Comparison of ENCODE assay signal across 14 cellular contexts in the genomic region with DNA sequence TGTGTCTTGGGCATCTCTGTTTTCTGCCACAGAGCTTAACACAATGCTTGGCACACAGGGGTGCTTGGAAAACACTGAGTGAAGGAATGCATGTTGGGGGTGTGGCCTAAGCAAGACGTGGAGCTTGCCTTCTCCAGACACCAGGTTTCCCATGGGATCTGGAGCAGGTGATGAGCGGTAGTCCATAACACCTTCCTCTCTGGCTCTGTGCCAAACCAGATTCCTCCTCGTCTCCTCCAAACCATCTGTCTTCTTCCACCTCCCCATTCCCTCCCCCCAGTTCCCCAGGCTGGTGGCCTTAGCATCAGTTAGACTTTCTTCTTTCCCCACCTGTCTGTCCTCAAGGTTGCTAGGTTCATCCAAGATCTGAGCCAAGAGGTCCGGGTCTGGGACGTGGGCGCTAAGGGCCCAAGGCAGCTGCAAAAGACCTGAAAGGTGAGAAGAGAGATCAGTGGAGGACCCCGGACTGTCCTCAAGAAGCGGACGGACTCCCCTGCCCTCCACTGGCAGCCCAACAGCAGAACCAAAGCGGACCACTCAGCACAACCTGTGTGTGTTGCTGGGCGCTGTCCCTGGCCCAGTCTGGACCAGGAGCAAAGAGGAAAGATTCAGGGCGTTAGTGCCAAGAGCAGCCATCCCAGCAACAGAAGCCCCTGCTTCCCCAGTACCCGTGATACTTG. TPM values are rescaled to one million over a fixed set of nuclear protein-coding genes. Genes with fewer than 3 reads are reported as not detected.
DNase-seq lines count a peak whose midpoint lies in the region; ATAC-seq, FAIRE-seq and TF ChIP-seq lines count a peak whose summit lies in the region.
"Had no signal": no experiment of that assay in that cellular context is flagged by ENCODE, and none has a peak within 500 bp of the region (broad histone marks: within the 10 kb centered on the region; RNA-seq: fewer than 3 reads in every experiment).

No MANE protein-coding gene starts in this region.

- H3K9me3 ChIP-seq in HUES6 (ENCODE audit: control insufficient read depth, insufficient read depth, low read depth, low read length) (no peaks in the 10 kb centered on the region), astrocyte (ENCODE audit: insufficient read depth, low read depth, low read length) (no peaks in the 10 kb centered on the region), esophagus muscularis mucosa (no peaks in the 10 kb centered on the region)

- H3K27ac Mint-ChIP-seq in astrocyte (ENCODE audit: unreplicated experiment) (no peak overlapping the region), natural killer cell (peak overlapping the region; percentile 15 to 77)

- ATAC-seq in natural killer cell (no peak), HG03095 (IDR thresholded peaks at IDR 0.05; ENCODE audit: unreplicated experiment) (no peak), GM18858 (IDR thresholded peaks at IDR 0.05; ENCODE audit: unreplicated experiment) (no peak)

- H4K20me1 ChIP-seq in astrocyte (ENCODE audit: insufficient read depth, low read length), result peaks cover 23% of the 10 kb centered on the region

- H3K4me1 ChIP-seq in HUES6 (ENCODE audit: control insufficient read depth, insufficient read depth, low read length) (peaks cover 51% of the 10 kb centered on the region), astrocyte (ENCODE audit: insufficient read depth, low read length) (peaks cover 26% of the 10 kb centered on the region), esophagus muscularis mucosa (peaks cover 31 to 46% (median 43%) of the 10 kb centered on the region in 4 donors)

- intact Hi-C loops in natural killer cell (cut with micrococcal nuclease), result no loop called here
- intact Hi-C loops in esophagus muscularis mucosa (cut with DNase I), result loop anchor here (2.0 kb wide), 1 partner anchor 49 kb away; no protein-coding TSS in a partner anchor

- peaks cover 19% of the 10 kb centered on the region for H3K4me1 Mint-ChIP-seq in astrocyte (ENCODE audit: low read depth, unreplicated experiment)
- peaks cover 29 to 60% of the 10 kb centered on the region in 2 donors for H3K4me1 Mint-ChIP-seq in natural killer cell

- H3K9ac ChIP-seq in HUES6 (ENCODE audit: low read length) (peak overlapping the region; percentile 73), astrocyte (ENCODE audit: low read length) (no peak overlapping the region)

- peak overlapping the region; percentile 92 for H2AFZ ChIP-seq in astrocyte (ENCODE audit: low read depth, low read length)

- H3K4me3 ChIP-seq in HUES6 (ENCODE audit: low read depth, low read length) (peak overlapping the region; percentile 84), astrocyte (ENCODE audit: insufficient read depth, low read depth, low read length) (no peak overlapping the region), esophagus muscularis mucosa (no peak overlapping the region)

- FAIRE-seq in astrocyte (lab: Jason Lieb, UNC), result no peak
- FAIRE-seq: A204.1, endometrium, G401.6 had no signal

- no peak for TF ChIP-seq EP300 in esophagus muscularis mucosa (IDR thresholded peaks at IDR 0.05)

- H3K4me3 Mint-ChIP-seq in astrocyte (ENCODE audit: unreplicated experiment) (peak overlapping the region; percentile 91), natural killer cell (peak overlapping the region; percentile 74)

- H3K27me3 ChIP-seq in HUES6 (ENCODE audit: control insufficient read depth, insufficient read depth, low read length), result peaks cover 12% of the 10 kb centered on the region
- peaks cover 19% of the 10 kb centered on the region for H3K27me3 ChIP-seq in astrocyte (ENCODE audit: insufficient read depth, low read length)
- H3K27me3 ChIP-seq in esophagus muscularis mucosa, result no peaks in the 10 kb centered on the region

- H3K27ac ChIP-seq in HUES6 (ENCODE audit: low read depth, low read length), result no peak overlapping the region
- no peak overlapping the region for H3K27ac ChIP-seq in astrocyte (ENCODE audit: low read depth, low read length)
- no peak overlapping the region for H3K27ac ChIP-seq in esophagus muscularis mucosa (replicated peaks in 1 of 4)

- no peak for TF ChIP-seq POLR2A in esophagus muscularis mucosa (IDR thresholded peaks at IDR 0.05; ENCODE audit: low read depth)

- DNase-seq in NCI-H2029 treated with DMSO at 0.1 percent for 48 hours (lab: John Stamatoyannopoulos, UW) (peak; percentile 31), NCI-H2029 (lab: John Stamatoyannopoulos, UW) (no peak), astrocyte (ENCODE audit: low read depth) (no peak), natural killer cell (no peak), esophagus muscularis mucosa (ENCODE audit: extremely low spot score) (no peak)
- DNase-seq: HCEC 1CT, OCI-M1 had no signal

- peaks cover 26% of the 10 kb centered on the region for H3K27me3 Mint-ChIP-seq in astrocyte (ENCODE audit: low read depth, unreplicated experiment)
- H3K27me3 Mint-ChIP-seq in natural killer cell (ENCODE audit: low read depth in 2 of 2), result peaks cover 37 to 38% of the 10 kb centered on the region in 2 donors

- peaks cover 13% of the 10 kb centered on the region for H3K79me2 ChIP-seq in astrocyte (ENCODE audit: insufficient read depth, low read length)

- H3K9me3 Mint-ChIP-seq in astrocyte (ENCODE audit: unreplicated experiment), result no peaks in the 10 kb centered on the region
- no peaks in the 10 kb centered on the region for H3K9me3 Mint-ChIP-seq in natural killer cell
- H3K9me3 Mint-ChIP-seq: activated naive CD4-positive, alpha-beta T cell treated with anti-CD3 and anti-CD28 coated beads, Interleukin-2, amount 50 U/mL, for 72 hours had no signal

- H3K36me3 Mint-ChIP-seq in astrocyte (ENCODE audit: low read depth, unreplicated experiment), result no peaks in the 10 kb centered on the region
- no peaks in the 10 kb centered on the region for H3K36me3 Mint-ChIP-seq in natural killer cell
- H3K36me3 Mint-ChIP-seq: activated naive CD4-positive, alpha-beta T cell treated with anti-CD3 and anti-CD28 coated beads, Interleukin-2, amount 50 U/mL, for 72 hours had no signal

- no peaks in the 10 kb centered on the region for H3K36me3 ChIP-seq in HUES6 (ENCODE audit: control insufficient read depth, insufficient read depth, low read length)
- no peaks in the 10 kb centered on the region for H3K36me3 ChIP-seq in astrocyte (ENCODE audit: insufficient read depth, low read length)
- no peaks in the 10 kb centered on the region for H3K36me3 ChIP-seq in esophagus muscularis mucosa

- TF ChIP-seq CTCF in astrocyte (IDR thresholded peaks at IDR 0.05; ENCODE audit: insufficient read depth, low read depth, low read length) (no peak), natural killer cell (IDR thresholded peaks at IDR 0.05) (no peak), esophagus muscularis mucosa (IDR thresholded peaks at IDR 0.05) (no peak)

- WGBS in esophagus muscularis mucosa, result 85% methylated on average over 13 of the region's 13 CpGs

- H3K4me2 ChIP-seq in astrocyte (ENCODE audit: low read length), result no peak overlapping the region

RNA-seq across cellular contexts. Expression of gene ITM2C, which starts 1.2 kb away (rescaled TPM):
- 458 and 582 TPM in 2 replicates for total RNA-seq in astrocyte
- total RNA-seq in natural killer cell, result 10 to 100 TPM in 1 of 3 donors, 1 to 10 TPM in 2; 4.7 to 36.3 (median 5.1) TPM
- 100 to 1,000 TPM in 2 of 4 donors, 10 to 100 TPM in 2; 84.0 to 145 (median 101) TPM for total RNA-seq in esophagus muscularis mucosa
